In the genomic region with DNA sequence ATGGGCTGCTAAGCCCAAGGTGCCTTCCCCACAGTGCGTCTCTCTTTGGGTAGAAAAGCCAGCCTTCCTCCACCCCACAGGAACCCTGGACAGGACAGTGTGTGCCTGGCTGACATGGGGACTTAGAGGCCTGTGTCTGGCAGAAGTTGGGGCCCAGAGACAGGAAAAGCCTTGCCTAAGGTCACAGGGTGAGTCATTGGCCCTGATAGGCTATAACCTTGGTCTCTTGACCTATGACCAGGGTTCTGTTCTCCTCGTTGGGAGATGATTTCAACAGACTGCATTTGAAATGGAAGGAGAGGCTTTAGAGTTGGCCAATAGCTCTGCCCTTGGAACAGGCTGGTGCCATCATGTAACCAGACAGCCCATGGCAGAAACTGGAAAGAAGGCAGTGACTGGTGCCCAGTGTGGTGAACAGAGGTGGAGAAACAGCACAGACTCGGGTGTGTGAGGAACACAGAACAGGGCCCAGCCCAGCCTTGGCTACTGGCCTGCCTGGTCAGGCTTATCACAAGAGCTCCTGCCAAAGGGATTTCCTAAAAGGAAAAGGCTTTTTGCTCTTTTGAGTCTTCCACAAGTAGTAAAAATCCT, we compare ENCODE assay signal across 1 cellular context.
TF ChIP-seq lines count a peak whose summit lies in the region.

No MANE protein-coding gene starts in this region.

TF ChIP-seq in HepG2, 621 proteins besides CTCF, POLR2A, EP300 and RAD21 (continued from another document):
- TF ChIP-seq ZSCAN31 (CRISPR knock-in tag; IDR thresholded peaks at IDR 0.05; ENCODE audit: low read depth) (no peak), ZNF629 (CRISPR knock-in tag; conservative IDR thresholded peaks at IDR 0.05) (no peak), TGIF2 (CRISPR knock-in tag; IDR thresholded peaks at IDR 0.05) (no peak), HNF4A (CRISPR knock-in tag; IDR thresholded peaks at IDR 0.05) (0 out of 2 replicates have a peak, but pooled peaks have one; percentile 12), CEBPB (IDR thresholded peaks at IDR 0.05; ENCODE audit: borderline replicate concordance, low read depth, low read length) (peak; percentile 27; the same call in 1 of the 2 replicates), CREB1 (IDR thresholded peaks at IDR 0.05) (no peak), CREB1 (CRISPR knock-in tag; IDR thresholded peaks at IDR 0.05) (no peak), SMARCC2 (IDR thresholded peaks at IDR 0.05) (no peak), ZMYM4 (CRISPR knock-in tag; IDR thresholded peaks at IDR 0.05) (no peak), HIVEP1 (CRISPR knock-in tag; IDR thresholded peaks at IDR 0.05) (no peak), FOSL2 (CRISPR knock-in tag; IDR thresholded peaks at IDR 0.05) (peak; percentile 26; the same call in 1 of the 2 replicates)
- TF ChIP-seq, protein P1, sequence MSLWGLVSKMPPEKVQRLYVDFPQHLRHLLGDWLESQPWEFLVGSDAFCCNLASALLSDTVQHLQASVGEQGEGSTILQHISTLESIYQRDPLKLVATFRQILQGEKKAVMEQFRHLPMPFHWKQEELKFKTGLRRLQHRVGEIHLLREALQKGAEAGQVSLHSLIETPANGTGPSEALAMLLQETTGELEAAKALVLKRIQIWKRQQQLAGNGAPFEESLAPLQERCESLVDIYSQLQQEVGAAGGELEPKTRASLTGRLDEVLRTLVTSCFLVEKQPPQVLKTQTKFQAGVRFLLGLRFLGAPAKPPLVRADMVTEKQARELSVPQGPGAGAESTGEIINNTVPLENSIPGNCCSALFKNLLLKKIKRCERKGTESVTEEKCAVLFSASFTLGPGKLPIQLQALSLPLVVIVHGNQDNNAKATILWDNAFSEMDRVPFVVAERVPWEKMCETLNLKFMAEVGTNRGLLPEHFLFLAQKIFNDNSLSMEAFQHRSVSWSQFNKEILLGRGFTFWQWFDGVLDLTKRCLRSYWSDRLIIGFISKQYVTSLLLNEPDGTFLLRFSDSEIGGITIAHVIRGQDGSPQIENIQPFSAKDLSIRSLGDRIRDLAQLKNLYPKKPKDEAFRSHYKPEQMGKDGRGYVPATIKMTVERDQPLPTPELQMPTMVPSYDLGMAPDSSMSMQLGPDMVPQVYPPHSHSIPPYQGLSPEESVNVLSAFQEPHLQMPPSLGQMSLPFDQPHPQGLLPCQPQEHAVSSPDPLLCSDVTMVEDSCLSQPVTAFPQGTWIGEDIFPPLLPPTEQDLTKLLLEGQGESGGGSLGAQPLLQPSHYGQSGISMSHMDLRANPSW (CRISPR knock-in tag; IDR thresholded peaks at IDR 0.05; ENCODE audit: borderline replicate concordance) = no peak
